17 cellular contexts compared by ENCODE assay signal in genomic region chr18:28095631-28096030, GRCh38.
A peak's percentile ranks its signal among the peaks of the same experiment; 100 is the strongest.
DNase-seq lines count a peak whose midpoint lies in the region; ATAC-seq, FAIRE-seq and TF ChIP-seq lines count a peak whose summit lies in the region.
"Had no signal": no experiment of that assay in that cellular context is flagged by ENCODE, and none has a peak within 500 bp of the region (broad histone marks: within the 10 kb centered on the region; RNA-seq: fewer than 3 reads in every experiment).

No MANE protein-coding gene starts in this region.

- no peaks in the 10 kb centered on the region for H3K36me3 ChIP-seq in bronchial epithelial cell (ENCODE audit: control insufficient read depth, insufficient read depth, low read length)

- DNase-seq in HT1080 (ENCODE audit: low read depth) (peak; percentile 21), bronchial epithelial cell (ENCODE audit: low read depth) (peak; percentile 56), fibroblast of mammary gland (ENCODE audit: low read depth) (peak; percentile 49), hepatic stellate cell (ENCODE audit: low spot score) (no peak)
- DNase-seq: ACHN; CD4-positive, alpha-beta memory T cell; DND-41; GDM1; GOT3; H9 had no signal

- no peak for ATAC-seq in HG02970 (IDR thresholded peaks at IDR 0.05; ENCODE audit: low FRiP score, unreplicated experiment)
- no peak for ATAC-seq in GM19397 (IDR thresholded peaks at IDR 0.05; ENCODE audit: unreplicated experiment)
- no peak for ATAC-seq in GM21529 (IDR thresholded peaks at IDR 0.05; ENCODE audit: unreplicated experiment)
- ATAC-seq: HepG2 had no signal

- no peak overlapping the region for H3K4me3 ChIP-seq in bronchial epithelial cell (ENCODE audit: low read depth, low read length)
- H3K4me3 ChIP-seq in fibroblast of mammary gland (ENCODE audit: control insufficient read depth, low read depth, low read length) = no peak overlapping the region

- TF ChIP-seq CTCF in bronchial epithelial cell (IDR thresholded peaks at IDR 0.05; ENCODE audit: insufficient read depth, low read length, severe bottlenecking) = no peak
- no peak for TF ChIP-seq CTCF in fibroblast of mammary gland (conservative IDR thresholded peaks at IDR 0.05; ENCODE audit: control insufficient read depth, insufficient read depth, low read depth, low read length)

- H3K27me3 ChIP-seq in bronchial epithelial cell (ENCODE audit: control insufficient read depth, insufficient read depth, low read length) = no peaks in the 10 kb centered on the region

- FAIRE-seq in bronchial epithelial cell (lab: Jason Lieb, UNC) = no peak
- FAIRE-seq: GM12892, GM19239, HepG2, HTR-8/SVneo had no signal
